In the genomic region with DNA sequence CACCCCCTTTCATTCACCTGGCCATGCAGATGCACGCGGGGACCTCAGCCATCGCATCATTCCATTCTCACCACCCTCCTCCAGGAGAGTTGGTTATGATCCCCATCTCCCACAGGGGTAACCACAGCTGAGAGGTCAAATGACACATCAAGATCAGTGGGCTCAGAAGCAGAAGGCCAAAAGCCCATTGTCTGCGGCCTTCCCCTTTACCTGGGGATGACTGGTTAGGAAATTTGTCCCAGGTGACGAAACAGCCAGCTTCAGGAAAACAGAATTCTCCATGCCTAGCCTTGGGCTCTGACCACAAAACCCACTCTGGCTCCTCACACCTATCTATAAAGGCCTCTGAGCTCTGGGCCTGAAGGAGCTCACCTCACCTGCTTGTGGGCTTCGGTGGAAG, we compare ENCODE assay signal across 19 cellular contexts.
"Had no signal": no experiment of that assay in that cellular context is flagged by ENCODE, and none has a peak within 500 bp of the region (broad histone marks: within the 10 kb centered on the region; RNA-seq: fewer than 3 reads in every experiment).

No MANE protein-coding gene starts in this region.

- H3K9me3 ChIP-seq: body of pancreas, mucosa of descending colon, prostate gland, right atrium auricular region, transverse colon, vagina had no signal

- H3K27ac Mint-ChIP-seq: activated CD4-positive, alpha-beta memory T cell treated with anti-CD3 and anti-CD28 coated beads, Interleukin-2, amount 10 ng/mL, durations not matched to agents 7 days and 5 days; activated CD4-positive, alpha-beta T cell treated with anti-CD3 and anti-CD28 coated beads, Interleukin-2, amount 10 ng/mL, durations not matched to agents 24 days and 14 days; immature natural killer cell; memory B cell; naive thymus-derived CD4-positive, alpha-beta T cell had no signal

- H3K4me3 Mint-ChIP-seq: activated CD4-positive, alpha-beta memory T cell treated with anti-CD3 and anti-CD28 coated beads, Interleukin-2, amount 10 ng/mL, durations not matched to agents 7 days and 5 days; activated CD4-positive, alpha-beta T cell treated with anti-CD3 and anti-CD28 coated beads, Interleukin-2, amount 10 ng/mL, durations not matched to agents 24 days and 14 days; activated naive CD4-positive, alpha-beta T cell treated with anti-CD3 and anti-CD28 coated beads, Interleukin-2, amount 50 U/mL, for 24 hours; immature natural killer cell; memory B cell; naive thymus-derived CD4-positive, alpha-beta T cell had no signal

- H3K27ac ChIP-seq: foreskin keratinocyte, prostate gland, right atrium auricular region, transverse colon, vagina had no signal

- ATAC-seq: foreskin keratinocyte had no signal

- DNase-seq: activated CD4-positive, alpha-beta memory T cell treated with anti-CD3 and anti-CD28 coated beads, Interleukin-2, amount 10 ng/mL, durations not matched to agents 7 days and 5 days; activated CD4-positive, alpha-beta T cell treated with anti-CD3 and anti-CD28 coated beads, Interleukin-2, amount 10 ng/mL, durations not matched to agents 24 days and 14 days; activated gamma-delta T cell treated with Interleukin-2 at 50 U/mL for 16 hours; dermis blood vessel endothelial cell; effector CD8-positive, alpha-beta T cell; foreskin keratinocyte; immature natural killer cell; left ventricle myocardium superior; mucosa of descending colon; naive thymus-derived CD4-positive, alpha-beta T cell; stimulated activated CD4-positive, alpha-beta T cell treated with anti-CD3 and anti-CD28 coated beads, Interleukin-12 subunit alpha, Interleukin-12 subunit beta, amount 100 ng/mL, for 4 hours; T-helper 17 cell; transverse colon had no signal

- H3K36me3 Mint-ChIP-seq: activated naive CD4-positive, alpha-beta T cell treated with anti-CD3 and anti-CD28 coated beads, Interleukin-2, amount 50 U/mL, for 24 hours; immature natural killer cell; naive thymus-derived CD4-positive, alpha-beta T cell had no signal

- H3K36me3 ChIP-seq: prostate gland, right atrium auricular region, transverse colon, vagina had no signal

- H3K4me3 ChIP-seq: body of pancreas, mucosa of descending colon, prostate gland, right atrium auricular region, transverse colon, vagina had no signal

- H3K27me3 Mint-ChIP-seq: activated naive CD4-positive, alpha-beta T cell treated with anti-CD3 and anti-CD28 coated beads, Interleukin-2, amount 50 U/mL, for 24 hours; memory B cell; T-helper 17 cell had no signal

- H3K4me1 ChIP-seq: foreskin keratinocyte, prostate gland had no signal

- H3K27me3 ChIP-seq: body of pancreas, foreskin keratinocyte, right atrium auricular region, transverse colon, vagina had no signal

- H3K9me3 Mint-ChIP-seq: activated CD4-positive, alpha-beta memory T cell treated with anti-CD3 and anti-CD28 coated beads, Interleukin-2, amount 10 ng/mL, durations not matched to agents 7 days and 5 days; activated CD4-positive, alpha-beta T cell treated with anti-CD3 and anti-CD28 coated beads, Interleukin-2, amount 10 ng/mL, durations not matched to agents 24 days and 14 days; activated naive CD4-positive, alpha-beta T cell treated with anti-CD3 and anti-CD28 coated beads, Interleukin-2, amount 50 U/mL, for 24 hours; immature natural killer cell; memory B cell had no signal
